1 cellular context compared by ENCODE assay signal in genomic region chr16:89711601-89712475, GRCh38.
TF ChIP-seq lines count a peak whose summit lies in the region.

No MANE protein-coding gene starts in this region.

TF ChIP-seq in K562, 482 proteins besides CTCF, POLR2A, EP300 and RAD21 (continued from another document):
- TF ChIP-seq ARID3A (IDR thresholded peaks at IDR 0.05; ENCODE audit: borderline replicate concordance, low read depth, low read length) (no peak), PYGO2 (tag; IDR thresholded peaks at IDR 0.05) (no peak), CAMTA2 (CRISPR knock-in tag; conservative IDR thresholded peaks at IDR 0.05) (no peak), SPI1 (IDR thresholded peaks at IDR 0.05; ENCODE audit: borderline replicate concordance, low read depth, low read length) (no peak), SMAD2 (IDR thresholded peaks at IDR 0.05; ENCODE audit: low read depth, low read length) (no peak), RERE (CRISPR knock-in tag; IDR thresholded peaks at IDR 0.05; ENCODE audit: borderline replicate concordance) (no peak), POLR2G (IDR thresholded peaks at IDR 0.05; ENCODE audit: low read depth, low read length) (peak; percentile 91), THRAP3 (IDR thresholded peaks at IDR 0.05; ENCODE audit: borderline replicate concordance) (no peak), RBM22 (IDR thresholded peaks at IDR 0.05; ENCODE audit: low read depth, low read length, poor library complexity, severe bottlenecking) (no peak), XRCC3 (IDR thresholded peaks at IDR 0.05) (no peak), HDAC6 (IDR thresholded peaks at IDR 0.05; ENCODE audit: low read depth, low read length) (no peak), POU5F1 (IDR thresholded peaks at IDR 0.05; ENCODE audit: borderline replicate concordance, low read depth, low read length, partially characterized antibody) (no peak), GTF2E2 (tag; IDR thresholded peaks at IDR 0.05) (no peak), CGGBP1 (CRISPR knock-in tag; IDR thresholded peaks at IDR 0.05) (no peak), SNRNP70 (optimal IDR thresholded peaks at IDR 0.05; ENCODE audit: low read depth, low read length) (no peak), FOXA1 (IDR thresholded peaks at IDR 0.05; ENCODE audit: borderline replicate concordance) (no peak), ERF (CRISPR knock-in tag; IDR thresholded peaks at IDR 0.05) (0 out of 2 replicates have a peak, but pooled peaks have one; percentile 34), ZKSCAN8 (CRISPR knock-in tag; IDR thresholded peaks at IDR 0.05) (no peak), ZBTB7A (IDR thresholded peaks at IDR 0.05; ENCODE audit: borderline replicate concordance, control insufficient read depth, low read depth, low read length) (peak; percentile 87), TOE1 (IDR thresholded peaks at IDR 0.05; ENCODE audit: borderline replicate concordance) (no peak), TOE1 (CRISPR knock-in tag; IDR thresholded peaks at IDR 0.05; ENCODE audit: borderline replicate concordance, low read depth) (no peak), CEBPZ (IDR thresholded peaks at IDR 0.05; ENCODE audit: borderline replicate concordance, low read depth, low read length) (no peak), TCFL5 (CRISPR knock-in tag; conservative IDR thresholded peaks at IDR 0.05) (no peak), RFX1 (IDR thresholded peaks at IDR 0.05) (no peak), LCOR (CRISPR knock-in tag; IDR thresholded peaks at IDR 0.05) (no peak), ZNF282 (CRISPR knock-in tag; IDR thresholded peaks at IDR 0.05) (no peak), FOXA3 (CRISPR knock-in tag; conservative IDR thresholded peaks at IDR 0.05 in 1 of 2, IDR thresholded peaks at IDR 0.05 in 1 of 2) (no peak), KAT2B (IDR thresholded peaks at IDR 0.05; ENCODE audit: low read depth, low read length) (no peak), ZNF592 (IDR thresholded peaks at IDR 0.05) (peak; percentile 77), XRCC4 (IDR thresholded peaks at IDR 0.05; ENCODE audit: extremely low read depth, insufficient read depth, insufficient read length) (no peak), PCBP1 (IDR thresholded peaks at IDR 0.05; ENCODE audit: low read depth, low read length, poor library complexity, severe bottlenecking) (peak; percentile 74), TRIM28 (IDR thresholded peaks at IDR 0.05) (no peak), SETDB1 (IDR thresholded peaks at IDR 0.05; ENCODE audit: low read length) (no peak), CCNT2 (IDR thresholded peaks at IDR 0.05; ENCODE audit: borderline replicate concordance, extremely low read depth, insufficient read length, low read depth, low read length) (no peak), ZNF79 (CRISPR knock-in tag; IDR thresholded peaks at IDR 0.05; ENCODE audit: low read depth) (no peak), MXD1 (CRISPR knock-in tag; IDR thresholded peaks at IDR 0.05; ENCODE audit: borderline replicate concordance, poor library complexity, severe bottlenecking) (peak; percentile 74), CHD2 (IDR thresholded peaks at IDR 0.05; ENCODE audit: low read depth, low read length) (no peak), ZNF609 (CRISPR knock-in tag; IDR thresholded peaks at IDR 0.05; ENCODE audit: borderline replicate concordance) (no peak), ZNF76 (CRISPR knock-in tag; IDR thresholded peaks at IDR 0.05; ENCODE audit: borderline replicate concordance) (no peak), MECOM (CRISPR knock-in tag; IDR thresholded peaks at IDR 0.05) (no peak), MTA3 (IDR thresholded peaks at IDR 0.05; ENCODE audit: borderline replicate concordance) (no peak)
